In genomic region chr11:133705873-133706272, GRCh38 we compare ENCODE assay signal across 27 cellular contexts.
"Had no signal": no experiment of that assay in that cellular context is flagged by ENCODE, and none has a peak within 500 bp of the region (broad histone marks: within the 10 kb centered on the region; RNA-seq: fewer than 3 reads in every experiment).

No MANE protein-coding gene starts in this region.

- H3K4me1 ChIP-seq: esophagus squamous epithelium, left lung, psoas muscle, sigmoid colon, testis, tibial artery, upper lobe of left lung had no signal

- DNase-seq: cortex of kidney; esophagus squamous epithelium; foreskin melanocyte; glutamatergic neuron; heart right ventricle; hippocampal formation; left cardiac atrium; left lung; mammary epithelial cell; mesendoderm; naive thymus-derived CD8-positive, alpha-beta T cell; nephron progenitor cell; nucleus accumbens; ovary; posterior cingulate gyrus; psoas muscle; right cardiac atrium; sigmoid colon; stimulated activated CD4-positive, alpha-beta T cell treated with anti-CD3 and anti-CD28 coated beads, Interleukin-2, amount 100 ng/mL, for 24 hours; stimulated activated CD4-positive, alpha-beta T cell treated with anti-CD3 and anti-CD28 coated beads, Interleukin-4, amount 100 ng/mL, for 24 hours; stimulated activated naive CD8-positive, alpha-beta T cell treated with anti-CD3 and anti-CD28 coated beads, Interleukin-15, Interleukin-2, amounts not matched to agents 100 U/mL and 50 U/mL, for 24 hours; substantia nigra; testis; tibial artery; upper lobe of left lung had no signal

- H3K27ac ChIP-seq: epithelial cell of prostate, esophagus squamous epithelium, heart right ventricle, left lung, ovary, psoas muscle, sigmoid colon, testis, tibial artery, upper lobe of left lung had no signal

- H3K27me3 ChIP-seq: esophagus squamous epithelium, heart right ventricle, ovary, testis, upper lobe of left lung had no signal

- H3K36me3 ChIP-seq: esophagus squamous epithelium, heart right ventricle, left lung, ovary, sigmoid colon, tibial artery, upper lobe of left lung had no signal

- ATAC-seq: heart right ventricle; left cardiac atrium; left lung; naive thymus-derived CD8-positive, alpha-beta T cell; psoas muscle; right cardiac atrium; stimulated activated effector memory CD8-positive, alpha-beta T cell treated with anti-CD3 and anti-CD28 coated beads, Interleukin-12 subunit alpha, Interleukin-12 subunit beta, amount 100 ng/mL, for 72 hours; stimulated activated naive CD8-positive, alpha-beta T cell treated with anti-CD3 and anti-CD28 coated beads, Interleukin-15, Interleukin-2, amounts not matched to agents 100 U/mL and 50 U/mL, for 24 hours had no signal

- H3K9me3 ChIP-seq: esophagus squamous epithelium, heart right ventricle, left lung, ovary, psoas muscle, sigmoid colon, testis, tibial artery, upper lobe of left lung had no signal

- H3K4me3 ChIP-seq: esophagus squamous epithelium, heart right ventricle, left lung, ovary, psoas muscle, sigmoid colon, testis, tibial artery, upper lobe of left lung had no signal
